In genomic region chr10:132580157-132580556, GRCh38 we compare ENCODE assay signal across 16 cellular contexts.
"Had no signal": no experiment of that assay in that cellular context is flagged by ENCODE, and none has a peak within 500 bp of the region (broad histone marks: within the 10 kb centered on the region; RNA-seq: fewer than 3 reads in every experiment).

No MANE protein-coding gene starts in this region.

- H3K27me3 Mint-ChIP-seq: activated CD8-positive, alpha-beta T cell treated with anti-CD3 and anti-CD28 coated beads for 36 hours; activated naive CD8-positive, alpha-beta T cell treated with anti-CD3 and anti-CD28 coated beads, Interleukin-2, amount 50 U/mL, for 24 hours had no signal

- H3K36me3 ChIP-seq: colonic mucosa, lower lobe of right lung, suprapubic skin, upper lobe of left lung had no signal

- H3K27ac ChIP-seq: colonic mucosa, hepatocyte, lower lobe of right lung, psoas muscle, suprapubic skin, upper lobe of left lung had no signal

- H3K27me3 ChIP-seq: colonic mucosa, hepatocyte, suprapubic skin, upper lobe of left lung had no signal

- FAIRE-seq: frontal cortex had no signal

- H3K4me2 ChIP-seq: hepatocyte had no signal

- H3K27ac Mint-ChIP-seq: activated CD8-positive, alpha-beta T cell treated with anti-CD3 and anti-CD28 coated beads for 36 hours; activated naive CD8-positive, alpha-beta T cell treated with anti-CD3 and anti-CD28 coated beads, Interleukin-2, amount 50 U/mL, for 24 hours; activated T-cell treated with anti-CD3 and anti-CD28 coated beads, Interleukin-2, amount 50 U/mL, for 72 hours had no signal

- H3K4me3 Mint-ChIP-seq: activated CD8-positive, alpha-beta T cell treated with anti-CD3 and anti-CD28 coated beads for 36 hours; activated naive CD8-positive, alpha-beta T cell treated with anti-CD3 and anti-CD28 coated beads, Interleukin-2, amount 50 U/mL, for 24 hours; activated T-cell treated with anti-CD3 and anti-CD28 coated beads, Interleukin-2, amount 50 U/mL, for 72 hours; natural killer cell had no signal

- H2AFZ ChIP-seq: hepatocyte had no signal

- H3K9me3 ChIP-seq: colonic mucosa, lower lobe of right lung, psoas muscle, suprapubic skin, upper lobe of left lung had no signal

- H3K36me3 Mint-ChIP-seq: natural killer cell had no signal

- ATAC-seq: activated CD8-positive, alpha-beta T cell treated with anti-CD3 and anti-CD28 coated beads for 36 hours; activated naive CD8-positive, alpha-beta T cell treated with anti-CD3 and anti-CD28 coated beads, Interleukin-2, amount 50 U/mL, for 24 hours; activated T-cell treated with anti-CD3 and anti-CD28 coated beads, Interleukin-2, amount 50 U/mL, for 72 hours; lower lobe of right lung; natural killer cell; psoas muscle; sciatic nerve; stimulated activated naive CD8-positive, alpha-beta T cell treated with anti-CD3 and anti-CD28 coated beads, Interleukin-15, Interleukin-2, amounts not matched to agents 100 U/mL and 50 U/mL, for 24 hours had no signal

- DNase-seq: activated CD8-positive, alpha-beta memory T cell treated with anti-CD3 and anti-CD28 coated beads, Interleukin-2, amount 50 U/mL, for 4 hours; activated CD8-positive, alpha-beta T cell treated with anti-CD3 and anti-CD28 coated beads for 36 hours; activated naive CD8-positive, alpha-beta T cell treated with anti-CD3 and anti-CD28 coated beads, Interleukin-2, amount 50 U/mL, for 24 hours; activated T-cell treated with anti-CD3 and anti-CD28 coated beads, Interleukin-2, amount 50 U/mL, for 72 hours; colonic mucosa; lower lobe of right lung; natural killer cell; occipital lobe; psoas muscle; stimulated activated naive CD8-positive, alpha-beta T cell treated with anti-CD3 and anti-CD28 coated beads, Interleukin-15, Interleukin-2, amounts not matched to agents 100 U/mL and 50 U/mL, for 24 hours; T-helper 2 cell; upper lobe of left lung had no signal

- H3K9me3 Mint-ChIP-seq: activated CD8-positive, alpha-beta T cell treated with anti-CD3 and anti-CD28 coated beads for 36 hours; natural killer cell had no signal

- H3K4me3 ChIP-seq: colonic mucosa, hepatocyte, lower lobe of right lung, psoas muscle, suprapubic skin, upper lobe of left lung had no signal
